In the genomic region with DNA sequence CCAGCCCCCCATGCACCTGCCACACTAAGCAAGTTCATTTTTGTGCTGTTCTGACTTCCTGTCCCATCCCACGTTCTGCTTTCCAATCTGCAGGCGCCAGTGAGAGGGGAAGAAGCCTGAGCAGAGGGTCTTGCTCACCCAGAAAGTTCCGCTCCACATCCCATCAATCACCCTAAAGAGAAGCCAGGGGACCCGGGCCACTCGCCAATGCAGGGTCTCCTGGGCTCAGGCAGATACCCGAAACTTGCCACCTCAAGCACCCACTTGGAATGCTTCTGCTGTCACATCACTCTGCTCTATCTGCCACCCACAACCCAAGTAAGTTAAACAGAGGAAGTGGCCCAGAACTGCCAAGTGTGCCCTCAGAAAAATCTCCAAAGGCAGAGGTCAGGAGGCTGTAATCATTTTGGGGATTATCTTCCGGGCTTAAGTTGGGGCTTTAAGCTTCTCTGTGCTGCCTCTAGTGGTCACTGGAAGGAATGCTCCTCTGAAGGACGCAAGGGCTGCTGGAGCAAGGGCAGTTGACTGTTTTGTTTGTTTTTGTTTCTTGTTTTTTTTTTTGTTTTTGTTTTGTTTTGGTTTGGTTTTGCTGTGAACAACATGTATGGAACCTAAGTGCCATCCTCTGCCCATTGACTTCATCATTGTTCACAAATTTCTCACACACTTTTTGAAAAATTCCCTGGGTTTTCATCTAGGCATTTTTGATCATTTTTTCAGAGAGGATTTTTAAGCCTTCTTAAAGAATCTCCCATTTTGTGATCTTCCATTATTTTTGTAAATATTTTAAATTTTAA, we compare ENCODE assay signal across 7 cellular contexts. TPM values are rescaled to one million over a fixed set of nuclear protein-coding genes. Genes with fewer than 3 reads are reported as not detected.
DNase-seq lines count a peak whose midpoint lies in the region; ATAC-seq and TF ChIP-seq lines count a peak whose summit lies in the region.

No MANE protein-coding gene starts in this region.

- BruUV-seq in PC-3 (replicated peaks; lab: Mats Ljungman, UMichigan): no TSS peak

- H3K79me2 ChIP-seq in PC-3 (ENCODE audit: low read length): no peaks in the 10 kb centered on the region

- no peak overlapping the region for H3K4me2 ChIP-seq in PC-3 (ENCODE audit: low read length)

- H3K9me3 ChIP-seq in PC-3 (ENCODE audit: low read length) (no peaks in the 10 kb centered on the region), mucosa of descending colon (no peaks in the 10 kb centered on the region)

- peak; percentile 85 for ATAC-seq in GM19035 (IDR thresholded peaks at IDR 0.05; ENCODE audit: unreplicated experiment)
- ATAC-seq in HG03159 (IDR thresholded peaks at IDR 0.05; ENCODE audit: unreplicated experiment): peak; percentile 93
- peak; percentile 37; the same call in 1 of the 2 replicates for ATAC-seq in PC-3
- peak; percentile 68 for ATAC-seq in mucosa of descending colon
- ATAC-seq in HG03442 (IDR thresholded peaks at IDR 0.05; ENCODE audit: unreplicated experiment): no peak

- H3K9ac ChIP-seq in PC-3 (ENCODE audit: low read length): no peak overlapping the region

- DNase-seq in DMS 273 treated with DMSO at 0.1 percent for 48 hours (lab: John Stamatoyannopoulos, UW) (peak; percentile 44), PC-3 (peak; percentile 65), dermis blood vessel endothelial cell (peak; percentile 65), mucosa of descending colon (peak in 2 of 3 donors; percentile 40 to 76)

- H2AFZ ChIP-seq in PC-3 (ENCODE audit: low read length): peak overlapping the region; percentile 45; the same call in 1 of the 2 replicates

- no peak overlapping the region for H3K4me3 ChIP-seq in PC-3 (ENCODE audit: low read length)
- H3K4me3 ChIP-seq in mucosa of descending colon: no peak overlapping the region

- no peaks in the 10 kb centered on the region for H4K20me1 ChIP-seq in PC-3 (ENCODE audit: low read length)

- H3K4me1 ChIP-seq in PC-3 (ENCODE audit: insufficient read depth, low read length) (peaks cover 18% of the 10 kb centered on the region), mucosa of descending colon (ENCODE audit: low read depth) (peaks cover 16% of the 10 kb centered on the region)

- H3K36me3 ChIP-seq in PC-3 (ENCODE audit: low read depth, low read length) (no peaks in the 10 kb centered on the region), mucosa of descending colon (ENCODE audit: low read depth) (no peaks in the 10 kb centered on the region)

- TF ChIP-seq CTCF in PC-3 (conservative IDR thresholded peaks at IDR 0.05; ENCODE audit: low read depth, low read length): peak; percentile 80
- TF ChIP-seq CTCF in mucosa of descending colon (IDR thresholded peaks at IDR 0.05): peak; percentile 67

- POLR2A ChIA-PET in PC-3 (lab: Charles Lee; ENCODE audit: unreplicated experiment): no interaction called here

- intact Hi-C loops in PC-3 (cut with micrococcal nuclease) (no loop called here), mucosa of descending colon (cut with DNase I, micrococcal nuclease) (no loop called here)

- no peaks in the 10 kb centered on the region for H3F3A ChIP-seq in PC-3 (ENCODE audit: low read length, unreplicated experiment)

- no peaks in the 10 kb centered on the region for H3K9me2 ChIP-seq in PC-3 (replicated peaks; ENCODE audit: low read length)

- CTCF ChIA-PET in PC-3 (lab: Charles Lee): interaction anchor here (0.7 to 1.1 kb wide), 3 partner anchors 10 to 289 kb away, joined by 3 to 5 read pairs (median 4); no protein-coding TSS in a partner anchor

- H3K27me3 ChIP-seq in PC-3 (ENCODE audit: low read length): no peaks in the 10 kb centered on the region

- no peak overlapping the region for H3K27ac ChIP-seq in PC-3 (ENCODE audit: low read length)

RNA-seq across cellular contexts. Expression of a gene that starts 25.5 kb away (rescaled TPM):
- 23.4 and 26.6 TPM in 2 replicates for total RNA-seq in PC-3 (2014; rRNA removed)
- total RNA-seq in dermis blood vessel endothelial cell: 0.17 and 0.19 TPM in 2 replicates
- 100 to 1,000 TPM; 104 to 356 (median 173) TPM for total RNA-seq in mucosa of descending colon

Comparison
In these comparisons a context has a peak if more than half of its experiments do, and no peak if none do; other contexts are left out.
1. RNA of a gene that starts 25.5 kb away (total RNA-seq): 104 to 356 TPM in mucosa of descending colon and 23.4 to 26.6 TPM in PC-3; 0.17 to 0.19 TPM in dermis blood vessel endothelial cell; every median in the first group is over 10 times any median in the second.
2. Peak in every context shown above with its lines, with median percentiles within 50 percentile points of each other: DNase-seq.